ENCODE assay signal across 25 cellular contexts in the genomic region with DNA sequence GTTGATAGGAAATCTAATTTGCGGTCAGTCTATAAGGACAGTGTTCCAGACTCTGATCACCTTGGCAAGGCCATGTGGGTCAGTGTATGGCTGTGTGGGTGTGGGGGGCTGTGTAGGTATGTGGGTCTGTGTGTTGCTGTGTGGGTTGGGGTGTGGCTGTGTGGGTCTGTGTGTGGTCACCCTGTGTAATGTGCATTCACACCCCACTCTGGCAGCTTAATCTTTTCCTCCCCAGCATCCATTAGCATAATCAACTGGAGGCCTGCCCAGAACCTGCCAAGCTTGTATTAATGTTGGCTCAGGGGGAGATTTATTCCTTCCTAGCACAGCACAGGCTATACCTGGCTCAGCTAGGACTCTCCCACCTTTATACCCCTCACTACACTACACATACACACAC.
DNase-seq lines count a peak whose midpoint lies in the region; ATAC-seq, FAIRE-seq and TF ChIP-seq lines count a peak whose summit lies in the region.
"Had no signal": no experiment of that assay in that cellular context is flagged by ENCODE, and none has a peak within 500 bp of the region (broad histone marks: within the 10 kb centered on the region; RNA-seq: fewer than 3 reads in every experiment).

No MANE protein-coding gene starts in this region.

- BruUV-seq in K562 (replicated peaks; lab: Mats Ljungman, UMichigan) = no TSS peak

- no peak for TF ChIP-seq EP300 in K562 (IDR thresholded peaks at IDR 0.05; ENCODE audit: low read length)
- TF ChIP-seq EP300 in suprapubic skin (IDR thresholded peaks at IDR 0.05) = no peak

- no peak for TF ChIP-seq RAD21 in K562 (CRISPR knock-in tag; conservative IDR thresholded peaks at IDR 0.05 in 1 of 2, IDR thresholded peaks at IDR 0.05 in 1 of 2)

- H3K4me2 ChIP-seq in K562 (ENCODE audit: insufficient read depth, low read length) (no peak overlapping the region), mesenchymal stem cell (ENCODE audit: low read length, poor library complexity, severe bottlenecking) (no peak overlapping the region)
- H3K4me2 ChIP-seq: PC-9 had no signal

- no peak for DNase-seq in Right ventricle myocardium superior
- no peak for DNase-seq in cardiac septum (ENCODE audit: low spot score)
- no peak for DNase-seq in K562 (ENCODE audit: extremely low read depth in 1 of 4, low spot score in 3 of 4)
- no peak for DNase-seq in mesenchymal stem cell
- no peak for DNase-seq in upper lobe of right lung
- no peak for DNase-seq in HUDEP-2 (lab: John Stamatoyannopoulos, UW; ENCODE audit: unreplicated experiment in 76 of 76)
- no peak for DNase-seq in D341Med (ENCODE audit: low spot score)
- no peak for DNase-seq in suprapubic skin (ENCODE audit: low spot score in 2 of 2)
- DNase-seq: C1 segment of cervical spinal cord, DMS153, GDM1, H9, IMR-90, Karpas-422, MG63, NCI-H1092, NCI-H1436 treated with DMSO at 0.1 percent for 48 hours, NCI-H2029, NCI-H2171, NCI-H446, NCI-H69, PC-9, SW 1271 had no signal

- H3K4ac ChIP-seq in mesenchymal stem cell (ENCODE audit: low read depth in 1 of 2, low read length in 2 of 2) = no peak overlapping the region

- H3K9ac ChIP-seq in K562 (ENCODE audit: insufficient read depth in 1 of 2, low read depth in 2 of 2, low read length in 2 of 2) (no peak overlapping the region), mesenchymal stem cell (ENCODE audit: low read length) (no peak overlapping the region)

- H3K9me3 ChIP-seq in K562 (replicated peaks; ENCODE audit: control insufficient read depth, insufficient read depth, low read depth, low read length) = no peaks in the 10 kb centered on the region
- H3K9me3 ChIP-seq in mesenchymal stem cell (ENCODE audit: control insufficient read depth, low read length) = no peaks in the 10 kb centered on the region
- no peaks in the 10 kb centered on the region for H3K9me3 ChIP-seq in upper lobe of right lung
- no peaks in the 10 kb centered on the region for H3K9me3 ChIP-seq in suprapubic skin
- H3K9me3 ChIP-seq: MG63 had no signal

- no peak for TF ChIP-seq POLR2A in K562 (conservative IDR thresholded peaks at IDR 0.05)
- no peak for TF ChIP-seq POLR2A in suprapubic skin (IDR thresholded peaks at IDR 0.05)

- no peaks in the 10 kb centered on the region for H3K27me3 ChIP-seq in K562 (ENCODE audit: control insufficient read depth in 2 of 2, insufficient read depth in 2 of 2, low read length in 2 of 2)
- H3K27me3 ChIP-seq in mesenchymal stem cell (ENCODE audit: control insufficient read depth in 1 of 2, insufficient read depth in 1 of 2, low read length in 2 of 2) = no peaks in the 10 kb centered on the region
- H3K27me3 ChIP-seq in upper lobe of right lung = no peaks in the 10 kb centered on the region
- no peaks in the 10 kb centered on the region for H3K27me3 ChIP-seq in suprapubic skin
- H3K27me3 ChIP-seq: MG63 had no signal

- H2BK12ac ChIP-seq in mesenchymal stem cell (ENCODE audit: low read length in 2 of 2) = no peak overlapping the region

- H2BK15ac ChIP-seq in mesenchymal stem cell (ENCODE audit: low read depth, poor library complexity, severe bottlenecking) = no peak overlapping the region

- no peaks in the 10 kb centered on the region for H3K9me1 ChIP-seq in K562 (ENCODE audit: control insufficient read depth, insufficient read depth, low read length)

- intact Hi-C loops in Right ventricle myocardium superior (cut with DNase I) = no loop called here
- intact Hi-C loops in cardiac septum (cut with DNase I) = no loop called here
- intact Hi-C loops in K562 (cut with micrococcal nuclease) = no loop called here
- intact Hi-C loops in upper lobe of right lung (cut with DNase I) = no loop called here

- no peak overlapping the region for H3K27ac ChIP-seq in K562 (ENCODE audit: extremely low read depth, low read depth, low read length)
- H3K27ac ChIP-seq in mesenchymal stem cell (ENCODE audit: low read length, poor library complexity, severe bottlenecking) = no peak overlapping the region
- no peak overlapping the region for H3K27ac ChIP-seq in upper lobe of right lung
- no peak overlapping the region for H3K27ac ChIP-seq in suprapubic skin
- H3K27ac ChIP-seq: HL-60, PC-9, RWPE1 had no signal

- no peak overlapping the region for H2BK120ac ChIP-seq in mesenchymal stem cell (ENCODE audit: low read depth, low read length)

- no peak overlapping the region for H2AK5ac ChIP-seq in mesenchymal stem cell (ENCODE audit: low read length, severe bottlenecking)

- no peaks in the 10 kb centered on the region for H3K79me1 ChIP-seq in mesenchymal stem cell (replicated peaks; ENCODE audit: low read length, poor library complexity, severe bottlenecking)

- H2BK5ac ChIP-seq in mesenchymal stem cell (ENCODE audit: low read depth, low read length, poor library complexity, severe bottlenecking) = no peak overlapping the region

- H3K36me3 ChIP-seq in K562 (ENCODE audit: control insufficient read depth, insufficient read depth, low read length) = no peaks in the 10 kb centered on the region
- no peaks in the 10 kb centered on the region for H3K36me3 ChIP-seq in mesenchymal stem cell (ENCODE audit: control insufficient read depth in 1 of 2, insufficient read depth in 2 of 2, low read depth in 1 of 2, low read length in 2 of 2)
- H3K36me3 ChIP-seq in upper lobe of right lung = no peaks in the 10 kb centered on the region
- no peaks in the 10 kb centered on the region for H3K36me3 ChIP-seq in suprapubic skin
- H3K36me3 ChIP-seq: MG63 had no signal

- TF ChIP-seq CTCF in K562 (IDR thresholded peaks at IDR 0.05 in 2 of 3, conservative IDR thresholded peaks at IDR 0.05 in 1 of 3; ENCODE audit: insufficient read depth in 2 of 3, low read depth in 1 of 3, low read length in 3 of 3) (no peak), upper lobe of right lung (IDR thresholded peaks at IDR 0.05) (no peak), suprapubic skin (IDR thresholded peaks at IDR 0.05) (no peak)

- 40% methylated on average over 1 of the region's 1 CpG for WGBS in K562 (ENCODE audit: insufficient coverage, low coverage, missing lambda C conversion rate)
- 93% methylated on average over 1 of the region's 1 CpG for WGBS in mesenchymal stem cell
- WGBS in suprapubic skin = 82% methylated on average over 1 of the region's 1 CpG

- no peak for FAIRE-seq in K562 (lab: Jason Lieb, UNC)

- no peak overlapping the region for H3K23ac ChIP-seq in mesenchymal stem cell (ENCODE audit: low read length in 2 of 2)

- no peaks in the 10 kb centered on the region for H4K20me1 ChIP-seq in K562 (replicated peaks; ENCODE audit: control insufficient read depth, insufficient read depth, low read length)

- no peaks in the 10 kb centered on the region for H3K4me1 ChIP-seq in K562 (replicated peaks in 1 of 2; ENCODE audit: control insufficient read depth in 2 of 2, insufficient read depth in 2 of 2, low read length in 2 of 2)
- no peaks in the 10 kb centered on the region for H3K4me1 ChIP-seq in mesenchymal stem cell (ENCODE audit: control insufficient read depth, insufficient read depth, low read depth, low read length)
- H3K4me1 ChIP-seq in upper lobe of right lung = no peaks in the 10 kb centered on the region
- no peaks in the 10 kb centered on the region for H3K4me1 ChIP-seq in suprapubic skin

- H2AFZ ChIP-seq in K562 (ENCODE audit: low read depth, low read length) (no peak overlapping the region), mesenchymal stem cell (ENCODE audit: low read depth, low read length) (no peak overlapping the region)
- H2AFZ ChIP-seq: PC-9 had no signal

- POLR2A ChIA-PET in K562 (lab: Yijun Ruan, JAX) = no interaction called here

- H3K18ac ChIP-seq in mesenchymal stem cell (ENCODE audit: low read depth in 1 of 2, low read length in 2 of 2) = no peak overlapping the region

- in situ Hi-C loops in K562 (cut with MboI) = no loop called here

- ATAC-seq in Right ventricle myocardium superior (ENCODE audit: poor library complexity) (peak; percentile 82), K562 (no peak), upper lobe of right lung (peak; percentile 25)

- H4K91ac ChIP-seq in mesenchymal stem cell (ENCODE audit: low read length) = peak overlapping the region; percentile 27

- CTCF ChIA-PET in K562 (lab: Yijun Ruan, JAX; ENCODE audit: low intra/inter-chr PET ratio) = no interaction called here

- H3K79me2 ChIP-seq in K562 (ENCODE audit: control insufficient read depth, insufficient read depth, low read length) = no peaks in the 10 kb centered on the region

- H3K4me3 ChIP-seq in K562 = no peak overlapping the region
- no peak overlapping the region for H3K4me3 ChIP-seq in mesenchymal stem cell (ENCODE audit: insufficient read depth in 1 of 2, low read depth in 1 of 2, low read length in 2 of 2)
- H3K4me3 ChIP-seq in upper lobe of right lung = no peak overlapping the region
- H3K4me3 ChIP-seq in suprapubic skin = no peak overlapping the region
- H3K4me3 ChIP-seq: MG63, PC-9 had no signal

- H4K8ac ChIP-seq in mesenchymal stem cell (ENCODE audit: low read length) = no peak overlapping the region

- no peak overlapping the region for H3K14ac ChIP-seq in mesenchymal stem cell (ENCODE audit: low read length in 2 of 2)

TF ChIP-seq in K562, 482 proteins besides CTCF, POLR2A, EP300 and RAD21 (continues in another document):
- TF ChIP-seq, protein P1, sequence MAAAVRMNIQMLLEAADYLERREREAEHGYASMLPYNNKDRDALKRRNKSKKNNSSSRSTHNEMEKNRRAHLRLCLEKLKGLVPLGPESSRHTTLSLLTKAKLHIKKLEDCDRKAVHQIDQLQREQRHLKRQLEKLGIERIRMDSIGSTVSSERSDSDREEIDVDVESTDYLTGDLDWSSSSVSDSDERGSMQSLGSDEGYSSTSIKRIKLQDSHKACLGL (CRISPR knock-in tag; IDR thresholded peaks at IDR 0.05; ENCODE audit: borderline replicate concordance, poor library complexity, severe bottlenecking) = no peak
- no peak for TF ChIP-seq BCOR (IDR thresholded peaks at IDR 0.05)
- TF ChIP-seq ELF2 (CRISPR knock-in tag; IDR thresholded peaks at IDR 0.05) = no peak
